ENCODE assay signal across 7 cellular contexts in the genomic region with DNA sequence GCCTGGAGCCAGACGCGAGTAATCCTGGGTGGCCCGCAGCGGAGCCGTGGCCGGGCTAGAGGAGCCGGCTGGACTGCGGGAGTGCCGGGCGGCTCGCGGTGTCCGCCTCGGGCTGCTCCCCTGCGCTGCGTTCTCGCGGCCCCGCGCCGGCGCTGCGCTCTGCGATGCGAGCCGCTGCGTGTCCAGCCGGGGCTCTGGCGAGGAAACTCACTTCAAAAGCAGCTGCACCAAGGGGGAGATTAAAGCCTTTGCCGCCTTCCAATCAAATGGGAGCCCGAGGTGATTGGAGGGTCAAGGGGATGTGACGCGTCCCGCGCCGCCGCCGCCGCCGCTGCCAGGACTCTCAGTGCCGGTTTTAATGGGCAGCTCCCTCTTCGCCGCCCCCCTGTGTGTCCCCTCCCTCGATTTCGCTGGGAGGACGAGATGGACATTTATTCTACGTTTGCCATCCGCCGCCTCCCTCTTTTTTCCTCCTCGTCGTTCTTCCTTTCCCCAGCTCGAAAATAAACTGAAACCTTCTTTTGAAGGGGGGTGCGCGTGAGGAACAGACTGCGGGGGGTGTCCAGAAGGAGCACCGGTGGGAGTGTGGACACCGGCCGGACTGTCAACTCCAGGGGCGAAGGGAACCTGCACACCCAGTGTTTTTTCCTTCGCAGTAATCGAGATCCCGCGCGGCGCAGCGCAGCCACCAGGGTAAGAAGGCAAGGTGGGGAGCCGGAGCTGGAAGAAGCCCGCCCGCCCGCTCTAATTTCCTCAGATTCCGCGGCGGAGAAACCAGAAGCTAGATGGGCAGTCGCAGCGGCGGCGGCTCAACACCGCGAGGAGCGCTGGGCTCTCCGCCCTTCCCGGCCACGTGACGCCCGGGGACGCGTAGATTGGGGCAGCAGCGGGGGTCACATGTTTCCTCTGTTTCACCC.
DNase-seq lines count a peak whose midpoint lies in the region; TF ChIP-seq lines count a peak whose summit lies in the region.

A gene with protein sequence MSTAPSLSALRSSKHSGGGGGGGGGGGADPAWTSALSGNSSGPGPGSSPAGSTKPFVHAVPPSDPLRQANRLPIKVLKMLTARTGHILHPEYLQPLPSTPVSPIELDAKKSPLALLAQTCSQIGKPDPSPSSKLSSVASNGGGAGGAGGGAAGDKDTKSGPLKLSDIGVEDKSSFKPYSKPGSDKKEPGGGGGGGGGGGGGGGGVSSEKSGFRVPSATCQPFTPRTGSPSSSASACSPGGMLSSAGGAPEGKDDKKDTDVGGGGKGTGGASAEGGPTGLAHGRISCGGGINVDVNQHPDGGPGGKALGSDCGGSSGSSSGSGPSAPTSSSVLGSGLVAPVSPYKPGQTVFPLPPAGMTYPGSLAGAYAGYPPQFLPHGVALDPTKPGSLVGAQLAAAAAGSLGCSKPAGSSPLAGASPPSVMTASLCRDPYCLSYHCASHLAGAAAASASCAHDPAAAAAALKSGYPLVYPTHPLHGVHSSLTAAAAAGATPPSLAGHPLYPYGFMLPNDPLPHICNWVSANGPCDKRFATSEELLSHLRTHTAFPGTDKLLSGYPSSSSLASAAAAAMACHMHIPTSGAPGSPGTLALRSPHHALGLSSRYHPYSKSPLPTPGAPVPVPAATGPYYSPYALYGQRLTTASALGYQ (minus strand): TSS at position 196 of the 917 bp plus-strand sequence. CDS start 345 bp downstream, outside the sequence.

- no peak for TF ChIP-seq CTCF in GM12865 (IDR thresholded peaks at IDR 0.05; ENCODE audit: insufficient read depth, low read depth, low read length, missing control alignments)

- CTCF ChIA-PET in HEK293T (lab: Yijun Ruan, JAX), result interaction anchor here (0.7 to 1.4 kb wide), 4 partner anchors 27 to 902 kb away, joined by 3 to 4 read pairs (median 4); no protein-coding TSS in a partner anchor

- peak within 1 kb of the TSS; percentile 66 for H3K4me3 ChIP-seq in GM12865 (ENCODE audit: low read depth, low read length)

- DNase-seq in GM12865 (ENCODE audit: low read depth) (peak; percentile 84), HEK293T (ENCODE audit: extremely low spot score) (peak; percentile 79), NCI-H1092 treated with DMSO at 0.1 percent for 48 hours (lab: John Stamatoyannopoulos, UW) (peak; percentile 93), SKM-1 (lab: John Stamatoyannopoulos, UW; ENCODE audit: unreplicated experiment) (peak; percentile 94), cortex of kidney (lab: John Stamatoyannopoulos, UW) (peak; percentile 38), kidney glomerular epithelial cell (lab: John Stamatoyannopoulos, UW) (peak; percentile 94), smooth muscle cell of the brain vasculature (ENCODE audit: low read depth, low spot score) (peak; percentile 86)

- POLR2A ChIA-PET in HEK293T (lab: Yijun Ruan, JAX), result interaction anchor here (0.6 to 12.0 kb wide), 78 partner anchors 8 to 1494 kb away, joined by 3 to 178 read pairs (median 4); partner anchors contain the start of genes COMTD1, LRMDA and VDAC2

TF ChIP-seq in HEK293T, 16 proteins besides CTCF, POLR2A, EP300 and RAD21:
- TF ChIP-seq ZNF384 (IDR thresholded peaks at IDR 0.05), result no peak
- peak; percentile 35; the same call in 1 of the 2 replicates for TF ChIP-seq CTBP1 (IDR thresholded peaks at IDR 0.05; ENCODE audit: borderline replicate concordance)
- peak; percentile 56; the same call in 1 of the 2 replicates for TF ChIP-seq FOXM1 (IDR thresholded peaks at IDR 0.05; ENCODE audit: borderline replicate concordance)
- no peak for TF ChIP-seq TARDBP (IDR thresholded peaks at IDR 0.05)
- TF ChIP-seq ARNT (IDR thresholded peaks at IDR 0.05), result peak; percentile 82
- TF ChIP-seq L3MBTL2 (conservative IDR thresholded peaks at IDR 0.05), result peak; percentile 48; the same call in 1 of the 2 replicates
- TF ChIP-seq, protein P1, sequence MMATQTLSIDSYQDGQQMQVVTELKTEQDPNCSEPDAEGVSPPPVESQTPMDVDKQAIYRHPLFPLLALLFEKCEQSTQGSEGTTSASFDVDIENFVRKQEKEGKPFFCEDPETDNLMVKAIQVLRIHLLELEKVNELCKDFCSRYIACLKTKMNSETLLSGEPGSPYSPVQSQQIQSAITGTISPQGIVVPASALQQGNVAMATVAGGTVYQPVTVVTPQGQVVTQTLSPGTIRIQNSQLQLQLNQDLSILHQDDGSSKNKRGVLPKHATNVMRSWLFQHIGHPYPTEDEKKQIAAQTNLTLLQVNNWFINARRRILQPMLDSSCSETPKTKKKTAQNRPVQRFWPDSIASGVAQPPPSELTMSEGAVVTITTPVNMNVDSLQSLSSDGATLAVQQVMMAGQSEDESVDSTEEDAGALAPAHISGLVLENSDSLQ (IDR thresholded peaks at IDR 0.05), result peak; percentile 84
- TF ChIP-seq LEF1 (IDR thresholded peaks at IDR 0.05; ENCODE audit: borderline replicate concordance), result peak; percentile 81; the same call in 1 of the 2 replicates
- no peak for TF ChIP-seq FOXA1 (IDR thresholded peaks at IDR 0.05)

Comparison
In these comparisons a context has a peak if more than half of its experiments do, and no peak if none do; other contexts are left out.
1. Peak in every context shown above with its lines: DNase-seq and H3K4me3 ChIP-seq.
2. DNase-seq: peak in every context shown above with its lines; median percentile 94 in SKM-1; 94 in kidney glomerular epithelial cell; 93 in NCI-H1092 treated with DMSO at 0.1 percent for 48 hours; 86 in smooth muscle cell of the brain vasculature; 84 in GM12865; 79 in HEK293T; 38 in cortex of kidney.